ENCODE assay signal across 1 cellular context in genomic region chr2:109000654-109001600, GRCh38.
TF ChIP-seq lines count a peak whose summit lies in the region.

No MANE protein-coding gene starts in this region.

TF ChIP-seq in H1, 55 proteins besides CTCF, POLR2A, EP300 and RAD21:
- TF ChIP-seq NRF1 (IDR thresholded peaks at IDR 0.05; ENCODE audit: low read depth, low read length) (no peak), ASH2L (IDR thresholded peaks at IDR 0.05; ENCODE audit: low read length) (no peak), TAF7 (optimal IDR thresholded peaks at IDR 0.05; ENCODE audit: borderline replicate concordance, low read depth, low read length) (no peak), EGR1 (IDR thresholded peaks at IDR 0.05; ENCODE audit: borderline replicate concordance, low read depth, low read length) (no peak), SIN3A (conservative IDR thresholded peaks at IDR 0.05 in 1 of 2, IDR thresholded peaks at IDR 0.05 in 1 of 2; ENCODE audit: low read depth in 1 of 2, low read length in 2 of 2) (no peak), CEBPB (IDR thresholded peaks at IDR 0.05; ENCODE audit: low read depth, low read length) (no peak), CHD2 (IDR thresholded peaks at IDR 0.05; ENCODE audit: low read length) (no peak), SRF (IDR thresholded peaks at IDR 0.05; ENCODE audit: low read depth, low read length) (no peak), CBX8 (IDR thresholded peaks at IDR 0.05; ENCODE audit: borderline replicate concordance, low read depth, low read length) (no peak), POLR2AphosphoS5 (IDR thresholded peaks at IDR 0.05; ENCODE audit: low read depth, low read length) (no peak), TEAD4 (IDR thresholded peaks at IDR 0.05; ENCODE audit: low read depth, low read length) (no peak), RXRA (IDR thresholded peaks at IDR 0.05; ENCODE audit: insufficient read depth, low read depth, low read length) (no peak), POU5F1 (IDR thresholded peaks at IDR 0.05; ENCODE audit: low read depth, low read length) (no peak), CBX5 (IDR thresholded peaks at IDR 0.05; ENCODE audit: low read depth, low read length) (no peak), HDAC2 (IDR thresholded peaks at IDR 0.05; ENCODE audit: borderline replicate concordance in 1 of 2, low read depth in 2 of 2, low read length in 2 of 2) (no peak), ATF2 (IDR thresholded peaks at IDR 0.05; ENCODE audit: low read length) (no peak), JUN (IDR thresholded peaks at IDR 0.05; ENCODE audit: low read depth, low read length) (no peak), SUZ12 (IDR thresholded peaks at IDR 0.05; ENCODE audit: low read length) (no peak), SP4 (IDR thresholded peaks at IDR 0.05; ENCODE audit: low read length) (no peak)
